ENCODE assay signal across 26 cellular contexts in the genomic region with DNA sequence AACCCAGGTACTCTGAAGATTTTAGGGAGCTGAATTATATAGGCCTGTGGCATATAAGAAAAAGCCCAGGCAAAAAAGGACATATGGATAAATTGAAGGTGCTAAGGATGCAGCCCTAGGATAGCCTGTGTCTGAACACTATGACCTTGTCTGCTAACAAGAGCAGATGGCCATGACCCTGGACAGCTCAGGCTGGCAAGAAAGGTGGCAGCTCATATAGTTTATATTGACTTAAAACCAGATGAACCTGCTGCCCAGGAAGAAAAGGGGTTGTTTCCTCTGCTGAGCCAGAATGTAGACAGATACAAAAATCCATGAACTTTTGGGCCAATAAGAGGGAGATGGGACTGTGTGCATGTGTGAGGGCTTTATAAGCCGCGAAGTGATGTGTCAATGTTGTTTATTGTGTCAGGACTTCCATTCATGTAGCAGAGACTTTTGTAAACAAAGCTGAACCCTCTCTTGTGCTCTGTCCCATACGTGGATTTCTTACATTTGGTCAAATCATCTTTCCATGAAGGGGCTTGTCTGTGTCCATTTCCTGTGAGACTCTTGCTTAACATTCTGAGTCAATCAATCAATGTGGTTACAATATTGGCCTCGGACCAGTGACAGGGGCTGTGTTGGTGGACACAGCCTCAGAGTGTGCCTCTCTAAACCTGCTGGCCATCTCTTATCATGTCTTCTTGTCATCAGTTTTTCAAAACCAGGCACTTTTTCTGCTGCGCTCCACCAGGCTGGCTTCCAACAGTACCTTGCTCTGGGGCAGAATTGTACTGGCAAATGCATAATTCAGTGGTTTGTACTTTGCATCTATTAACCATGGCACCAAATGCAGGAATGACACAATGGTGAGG.
"Had no signal": no experiment of that assay in that cellular context is flagged by ENCODE, and none has a peak within 500 bp of the region (broad histone marks: within the 10 kb centered on the region; RNA-seq: fewer than 3 reads in every experiment).

No MANE protein-coding gene starts in this region.

- FAIRE-seq: frontal cortex, pancreas had no signal

- H3K9me3 Mint-ChIP-seq: stimulated activated naive CD8-positive, alpha-beta T cell treated with anti-CD3 and anti-CD28 coated beads, Interleukin-15, amount 100 ng/mL, for 72 hours had no signal

- H3K27me3 ChIP-seq: neutrophil, pancreas, suprapubic skin, transverse colon, upper lobe of right lung, uterus had no signal

- H3K36me3 ChIP-seq: neutrophil, pancreas, suprapubic skin, transverse colon, upper lobe of right lung, uterus had no signal

- H3K4me1 ChIP-seq: pancreas, suprapubic skin, transverse colon, upper lobe of right lung, uterus had no signal

- ATAC-seq: left colon; left ventricle myocardium superior; natural killer cell; sciatic nerve; stimulated activated naive CD8-positive, alpha-beta T cell treated with anti-CD3 and anti-CD28 coated beads, Interleukin-15, amount 100 ng/mL, for 72 hours; upper lobe of right lung had no signal

- H3K36me3 Mint-ChIP-seq: immature natural killer cell, memory B cell, natural killer cell had no signal

- H3K27me3 Mint-ChIP-seq: memory B cell; stimulated activated naive CD8-positive, alpha-beta T cell treated with anti-CD3 and anti-CD28 coated beads, Interleukin-15, amount 100 ng/mL, for 72 hours had no signal

- H3K27ac Mint-ChIP-seq: immature natural killer cell, memory B cell, natural killer cell had no signal

- H3K4me1 Mint-ChIP-seq: immature natural killer cell; memory B cell; natural killer cell; stimulated activated naive CD8-positive, alpha-beta T cell treated with anti-CD3 and anti-CD28 coated beads, Interleukin-15, amount 100 ng/mL, for 72 hours had no signal

- H3K27ac ChIP-seq: dorsolateral prefrontal cortex, neutrophil, pancreas, suprapubic skin, transverse colon, upper lobe of right lung, uterus had no signal

- H3K4me3 Mint-ChIP-seq: immature natural killer cell; memory B cell; natural killer cell; stimulated activated naive CD8-positive, alpha-beta T cell treated with anti-CD3 and anti-CD28 coated beads, Interleukin-15, amount 100 ng/mL, for 72 hours had no signal

- DNase-seq: effector CD4-positive, alpha-beta T cell; hypothalamus; immature natural killer cell; islet precursor cell; kidney glomerular epithelial cell; left colon; left ventricle myocardium superior; natural killer cell; pancreas; stimulated activated CD4-positive, alpha-beta T cell treated with anti-CD3 and anti-CD28 coated beads, Interleukin-12 subunit alpha, Interleukin-12 subunit beta, amount 100 ng/mL, for 4 hours; stimulated activated CD4-positive, alpha-beta T cell treated with anti-CD3 and anti-CD28 coated beads, Interleukin-1b, Interleukin-23, amount 100 ng/mL, for 48 hours; stimulated activated CD4-positive, alpha-beta T cell treated with anti-CD3 and anti-CD28 coated beads, Interleukin-4, amount 100 ng/mL, for 1 hour; stimulated activated CD8-positive, alpha-beta memory T cell treated with anti-CD3 and anti-CD28 coated beads, Interleukin-4, amount 100 ng/mL, for 48 hours; stimulated activated naive CD4-positive, alpha-beta T cell; stimulated activated naive CD8-positive, alpha-beta T cell treated with anti-CD3 and anti-CD28 coated beads, Interleukin-15, amount 100 ng/mL, for 72 hours; transverse colon; upper lobe of right lung; uterus had no signal

- H3K4me3 ChIP-seq: dorsolateral prefrontal cortex, lung, pancreas, smooth muscle cell, suprapubic skin, transverse colon, upper lobe of right lung, uterus had no signal

- H3K4me2 ChIP-seq: smooth muscle cell had no signal

- H3K9me3 ChIP-seq: neutrophil, pancreas, suprapubic skin, transverse colon, upper lobe of right lung, uterus had no signal
